2 cellular contexts compared by ENCODE assay signal in the genomic region with DNA sequence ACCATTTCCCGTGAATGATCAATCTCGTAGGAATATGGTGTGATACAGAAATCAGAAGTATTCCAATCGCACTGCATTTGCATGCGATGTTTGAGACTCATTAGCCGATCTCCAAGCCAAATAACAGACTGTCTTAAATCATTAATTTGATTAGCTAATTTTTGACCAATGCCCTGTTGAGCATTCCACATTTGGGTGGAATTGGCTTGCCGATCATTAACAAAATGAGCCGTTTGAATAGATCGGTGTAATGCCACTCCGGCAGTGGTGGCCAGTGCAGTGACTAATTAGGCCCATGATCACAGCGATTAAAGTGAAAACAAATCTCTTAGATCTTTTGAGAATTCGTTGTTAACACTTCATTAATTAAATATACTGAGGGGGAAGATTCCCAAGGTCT. TPM values are rescaled to one million over a fixed set of nuclear protein-coding genes. Genes with fewer than 3 reads are reported as not detected.
"Had no signal": no experiment of that assay in that cellular context is flagged by ENCODE, and none has a peak within 500 bp of the region (broad histone marks: within the 10 kb centered on the region; RNA-seq: fewer than 3 reads in every experiment).

No MANE protein-coding gene starts in this region.

RNA-seq across cellular contexts. Expression of a gene that starts 27.8 kb away (rescaled TPM):
- total RNA-seq: LHCN-M2, MCF 10A had no signal
